In the genomic region with DNA sequence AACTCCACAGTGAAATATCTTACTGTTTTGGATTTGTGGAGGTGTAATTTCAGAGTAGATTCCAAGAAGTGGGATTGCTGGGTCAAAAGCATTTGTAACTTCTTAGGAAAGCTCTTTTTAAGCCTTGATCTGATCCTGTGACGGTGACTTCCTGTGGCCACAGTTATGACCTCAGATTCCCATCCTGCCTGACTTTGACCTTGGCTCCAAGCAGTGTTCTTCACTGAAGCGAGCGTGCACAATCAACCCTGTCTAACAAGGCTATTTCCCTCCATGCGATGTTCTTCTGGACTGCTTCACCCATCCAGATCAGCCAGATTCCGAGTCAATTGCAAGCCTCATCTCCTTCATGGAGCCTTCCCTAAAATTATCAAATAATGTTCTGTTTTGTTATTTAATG, we compare ENCODE assay signal across 20 cellular contexts.
"Had no signal": no experiment of that assay in that cellular context is flagged by ENCODE, and none has a peak within 500 bp of the region (broad histone marks: within the 10 kb centered on the region; RNA-seq: fewer than 3 reads in every experiment).

No MANE protein-coding gene starts in this region.

- H3K27me3 ChIP-seq: dorsolateral prefrontal cortex, right atrium auricular region, testis had no signal

- H3K4me1 ChIP-seq: prostate gland, right atrium auricular region, testis, tibial artery had no signal

- H3K4me3 ChIP-seq: coronary artery, dorsolateral prefrontal cortex, lung, prostate gland, right atrium auricular region, skin epidermis, spleen, testis, tibial artery had no signal

- DNase-seq: dorsolateral prefrontal cortex; effector CD4-positive, alpha-beta T cell; natural killer cell; spleen; stimulated activated CD4-positive, alpha-beta T cell treated with anti-CD3 and anti-CD28 coated beads, Interleukin-4, amount 100 ng/mL, for 4 hours; stimulated activated naive CD8-positive, alpha-beta T cell treated with anti-CD3 and anti-CD28 coated beads, Interleukin-15, Interleukin-2, amounts not matched to agents 100 U/mL and 50 U/mL, for 24 hours; substantia nigra; testis; tibial artery had no signal

- ATAC-seq: natural killer cell; stimulated activated memory B cell treated with anti-CD40 and anti-IgM and Interleukin-4, amounts not matched to agents 10 μg/mL and 1 μg/mL and 100 μg/mL, for 72 hours; stimulated activated naive CD8-positive, alpha-beta T cell treated with anti-CD3 and anti-CD28 coated beads, Interleukin-15, Interleukin-2, amounts not matched to agents 100 U/mL and 50 U/mL, for 24 hours had no signal

- H3K27ac ChIP-seq: coronary artery, prostate gland, right atrium auricular region, testis, tibial artery had no signal

- H3K4me1 Mint-ChIP-seq: natural killer cell had no signal

- FAIRE-seq: frontal cortex, keratinocyte, urothelium cell line had no signal

- H3K36me3 Mint-ChIP-seq: natural killer cell; stimulated activated memory B cell treated with anti-CD40 and anti-IgM and Interleukin-4, amounts not matched to agents 10 μg/mL and 1 μg/mL and 100 μg/mL, for 72 hours; type B pancreatic cell had no signal

- H3K4me3 Mint-ChIP-seq: memory B cell; natural killer cell; stimulated activated memory B cell treated with anti-CD40 and anti-IgM and Interleukin-4, amounts not matched to agents 10 μg/mL and 1 μg/mL and 100 μg/mL, for 72 hours; type B pancreatic cell had no signal

- H3K27ac Mint-ChIP-seq: natural killer cell; stimulated activated memory B cell treated with anti-CD40 and anti-IgM and Interleukin-4, amounts not matched to agents 10 μg/mL and 1 μg/mL and 100 μg/mL, for 72 hours; type B pancreatic cell had no signal

- H3K9me3 ChIP-seq: prostate gland, right atrium auricular region, spleen, testis, tibial artery had no signal

- H3K36me3 ChIP-seq: prostate gland, right atrium auricular region, spleen, tibial artery had no signal

- H3K9me3 Mint-ChIP-seq: natural killer cell, type B pancreatic cell had no signal
